10 cellular contexts compared by ENCODE assay signal in the genomic region with DNA sequence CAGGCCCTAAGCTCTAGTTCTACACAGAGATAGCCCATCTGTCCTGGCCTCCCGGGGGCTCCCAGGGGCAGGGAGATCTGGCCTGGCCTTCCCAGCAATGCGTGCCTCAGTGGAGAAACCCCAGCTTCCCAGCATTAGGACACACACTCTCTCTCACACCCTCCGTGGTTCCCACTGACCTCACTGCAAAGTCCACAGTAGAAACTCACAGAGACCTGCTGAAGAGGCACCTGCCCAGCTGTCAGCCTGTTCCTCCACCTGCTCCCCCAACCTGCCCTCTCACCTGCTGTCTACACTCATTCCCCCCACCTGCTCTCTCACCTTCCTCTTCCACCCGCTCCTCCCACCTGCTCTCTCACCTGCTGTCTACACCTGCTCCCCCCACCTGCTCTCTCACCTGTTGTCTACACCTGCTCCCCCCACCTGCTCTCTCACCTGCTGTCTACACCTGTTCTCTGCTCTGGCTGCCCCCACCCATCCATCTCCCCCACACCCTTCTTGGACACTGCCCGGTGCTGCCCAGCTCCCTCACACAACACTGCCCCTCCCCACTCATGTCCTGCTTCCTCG. TPM values are rescaled to one million over a fixed set of nuclear protein-coding genes. Genes with fewer than 3 reads are reported as not detected.
DNase-seq lines count a peak whose midpoint lies in the region; ATAC-seq and TF ChIP-seq lines count a peak whose summit lies in the region.
"Had no signal": no experiment of that assay in that cellular context is flagged by ENCODE, and none has a peak within 500 bp of the region (broad histone marks: within the 10 kb centered on the region; RNA-seq: fewer than 3 reads in every experiment).

No MANE protein-coding gene starts in this region.

- peaks cover 17% of the 10 kb centered on the region; the same call in 1 of the 2 replicates for H3K4me1 ChIP-seq in ES-I3 (ENCODE audit: insufficient read depth, low read length)
- peaks cover 4 to 25% (median 14%) of the 10 kb centered on the region in 9 donors for H3K4me1 ChIP-seq in heart right ventricle
- H3K4me1 ChIP-seq in rectal smooth muscle tissue (ENCODE audit: control insufficient read depth, insufficient read depth, low read length) = peaks cover 20% of the 10 kb centered on the region

- WGBS in heart right ventricle, 2 donors = 62% methylated on average over 6 of the region's 6 CpGs

- H3K4me3 ChIP-seq in heart right ventricle = no peak overlapping the region
- H3K4me3 ChIP-seq in rectal smooth muscle tissue (ENCODE audit: low read length) = no peak overlapping the region

- intact Hi-C loops in heart right ventricle (cut with DNase I) (loop anchor here in 5 of 10 donors (10.0 kb wide), 4 partner anchors 121 to 1941 kb away; no protein-coding TSS in a partner anchor), natural killer cell (cut with micrococcal nuclease) (loop anchor here (10.0 kb wide), 1 partner anchor 1621 kb away; no protein-coding TSS in a partner anchor)

- peaks cover 2 to 7% of the 10 kb centered on the region in 2 donors for H3K27me3 Mint-ChIP-seq in natural killer cell (ENCODE audit: low read depth in 2 of 2)

- peak; percentile 66 for DNase-seq in NCI-H774 (lab: John Stamatoyannopoulos, UW)
- no peak for DNase-seq in heart right ventricle
- no peak for DNase-seq in natural killer cell
- DNase-seq in NCI-H2107 treated with DMSO at 0.1 percent for 48 hours (lab: John Stamatoyannopoulos, UW; ENCODE audit: unreplicated experiment) = no peak
- DNase-seq: activated CD4-positive, alpha-beta T cell treated with anti-CD3 and anti-CD28 coated beads for 36 hours; NCI-H524 had no signal

- H3K9me3 ChIP-seq in ES-I3 (ENCODE audit: control insufficient read depth, insufficient read depth, low read length) = no peaks in the 10 kb centered on the region; the same call in 1 of the 2 replicates
- H3K9me3 ChIP-seq in heart right ventricle = no peaks in the 10 kb centered on the region

- H3K36me3 ChIP-seq in ES-I3 (ENCODE audit: insufficient read depth, low read length) (no peaks in the 10 kb centered on the region), heart right ventricle (no peaks in the 10 kb centered on the region), rectal smooth muscle tissue (ENCODE audit: control insufficient read depth, insufficient read depth, low read length) (no peaks in the 10 kb centered on the region)

- H3K4me3 Mint-ChIP-seq in natural killer cell = no peak overlapping the region
- H3K4me3 Mint-ChIP-seq: activated CD4-positive, alpha-beta T cell treated with anti-CD3 and anti-CD28 coated beads for 36 hours had no signal

- ATAC-seq in heart right ventricle (peak in 2 of 8 donors; percentile 22 to 45), GM21825 (IDR thresholded peaks at IDR 0.05; ENCODE audit: unreplicated experiment) (no peak), natural killer cell (no peak), HG03039 (IDR thresholded peaks at IDR 0.05; ENCODE audit: unreplicated experiment) (no peak)

- H3K9ac ChIP-seq in ES-I3 (ENCODE audit: low read depth, low read length) (peak overlapping the region; percentile 11; the same call in 1 of the 2 replicates), rectal smooth muscle tissue (ENCODE audit: low read length) (no peak overlapping the region)

- H3K4me1 Mint-ChIP-seq in natural killer cell = peaks cover 0 to 6% of the 10 kb centered on the region in 2 donors

- TF ChIP-seq CTCF in heart right ventricle (IDR thresholded peaks at IDR 0.05) = no peak
- TF ChIP-seq CTCF in natural killer cell (IDR thresholded peaks at IDR 0.05) = no peak

- no peak overlapping the region for H3K27ac Mint-ChIP-seq in natural killer cell
- H3K27ac Mint-ChIP-seq: activated CD4-positive, alpha-beta T cell treated with anti-CD3 and anti-CD28 coated beads for 36 hours had no signal

- H3K36me3 Mint-ChIP-seq in natural killer cell = no peaks in the 10 kb centered on the region

- H3K9me3 Mint-ChIP-seq in natural killer cell = no peaks in the 10 kb centered on the region

- H3K27me3 ChIP-seq in heart right ventricle (no peaks in the 10 kb centered on the region), rectal smooth muscle tissue (ENCODE audit: control insufficient read depth, insufficient read depth, low read length) (no peaks in the 10 kb centered on the region)

- H3K27ac ChIP-seq in heart right ventricle (peak overlapping the region in 7 of 10 donors; percentile 28 to 77 (median 76)), rectal smooth muscle tissue (ENCODE audit: low read depth, low read length) (peak overlapping the region; percentile 71)

RNA-seq across cellular contexts. Expression of gene PFKP, which starts 21.1 kb away (rescaled TPM):
- total RNA-seq in heart right ventricle (100 to 1,000 TPM; 138 to 316 (median 220) TPM), natural killer cell (10 to 100 TPM; 43.9 to 62.4 (median 47.4) TPM)
- polyA plus RNA-seq in heart right ventricle = 100 to 1,000 TPM in 1 of 2 donors, 10 to 100 TPM in 1; 68.3 to 230 TPM
